In genomic region chr1:48470506-48470905, GRCh38 we compare ENCODE assay signal across 8 cellular contexts. TPM values are rescaled to one million over a fixed set of nuclear protein-coding genes. Genes with fewer than 3 reads are reported as not detected.
DNase-seq lines count a peak whose midpoint lies in the region; ATAC-seq lines count a peak whose summit lies in the region.

No MANE protein-coding gene starts in this region.

- H2BK120ac ChIP-seq in trophoblast cell (ENCODE audit: insufficient read depth, low read length, poor library complexity): no peak overlapping the region

- H3K36me3 ChIP-seq in duodenal mucosa (ENCODE audit: control insufficient read depth in 1 of 2, insufficient read depth in 2 of 2, low read length in 2 of 2) (no peaks in the 10 kb centered on the region), urinary bladder (ENCODE audit: insufficient read depth) (no peaks in the 10 kb centered on the region), trophoblast cell (ENCODE audit: control insufficient read depth in 1 of 2, insufficient read depth in 2 of 2, low read length in 2 of 2) (no peaks in the 10 kb centered on the region)

- H3K4me3 ChIP-seq in duodenal mucosa (ENCODE audit: low read depth in 1 of 2, low read length in 2 of 2) (peak overlapping the region; percentile 80 to 87), urinary bladder (ENCODE audit: low read depth, low read length) (peak overlapping the region; percentile 16), trophoblast cell (ENCODE audit: low read depth, low read length) (no peak overlapping the region)

- H3K4me2 ChIP-seq in trophoblast cell (ENCODE audit: low read length): no peak overlapping the region

- no peak overlapping the region for H3K18ac ChIP-seq in trophoblast cell (ENCODE audit: low read length)

- H2BK5ac ChIP-seq in trophoblast cell (ENCODE audit: low read depth, low read length, poor library complexity): no peak overlapping the region

- DNase-seq in AG08395 (ENCODE audit: low spot score) (peak; percentile 12), LHCN-M2 (ENCODE audit: low read depth) (peak; percentile 64), mucosa of gallbladder (ENCODE audit: low spot score) (peak; percentile 32), GM19238 (ENCODE audit: insufficient read length, low spot score) (no peak), trophoblast cell (no peak)

- H3K79me2 ChIP-seq in trophoblast cell (ENCODE audit: control insufficient read depth, insufficient read depth, low read length, poor library complexity): no peaks in the 10 kb centered on the region

- H3K4ac ChIP-seq in trophoblast cell (ENCODE audit: low read depth, low read length): no peak overlapping the region

- H4K12ac ChIP-seq in trophoblast cell (ENCODE audit: low read depth, low read length): no peak overlapping the region

- no peak overlapping the region for H3K23ac ChIP-seq in trophoblast cell (ENCODE audit: low read length)

- H4K91ac ChIP-seq in trophoblast cell (ENCODE audit: low read depth, low read length): no peak overlapping the region

- peaks cover 0 to 5% of the 10 kb centered on the region in 2 donors for H3K9me3 ChIP-seq in duodenal mucosa (ENCODE audit: control insufficient read depth in 1 of 2, low read length in 2 of 2)
- peaks cover under 1% of the 10 kb centered on the region for H3K9me3 ChIP-seq in trophoblast cell (ENCODE audit: insufficient read depth, low read depth, low read length)

- no peak overlapping the region for H3K14ac ChIP-seq in trophoblast cell (ENCODE audit: low read length)

- H2BK12ac ChIP-seq in trophoblast cell (ENCODE audit: low read length): no peak overlapping the region

- no peak for ATAC-seq in HG03439 (IDR thresholded peaks at IDR 0.05; ENCODE audit: unreplicated experiment)

- no peak overlapping the region for H4K8ac ChIP-seq in trophoblast cell (ENCODE audit: low read depth, low read length)

- no peak overlapping the region for H2AK5ac ChIP-seq in trophoblast cell (ENCODE audit: low read length)

- peak overlapping the region; percentile 22 to 30 for H3K9ac ChIP-seq in duodenal mucosa (ENCODE audit: low read depth in 1 of 2, low read length in 2 of 2)
- H3K9ac ChIP-seq in trophoblast cell (ENCODE audit: low read length): no peak overlapping the region

- H3K79me1 ChIP-seq in trophoblast cell (ENCODE audit: low read length): no peaks in the 10 kb centered on the region

- H2AFZ ChIP-seq in trophoblast cell (ENCODE audit: insufficient read depth, low read length, poor library complexity): no peak overlapping the region

- H3K27ac ChIP-seq in duodenal mucosa (ENCODE audit: low read depth, low read length): peak overlapping the region; percentile 26
- H3K27ac ChIP-seq in urinary bladder (ENCODE audit: low read depth): peak overlapping the region; percentile 79
- no peak overlapping the region for H3K27ac ChIP-seq in trophoblast cell (ENCODE audit: low read depth, low read length)

- 8% methylated on average over 6 of the region's 6 CpGs for WGBS in urinary bladder
- WGBS in trophoblast cell (ENCODE audit: extremely low coverage, insufficient coverage, insufficient read length): no CpG with 5 or more reads among the region's 6 CpGs

- H3K4me1 ChIP-seq in duodenal mucosa (ENCODE audit: control insufficient read depth in 1 of 2, insufficient read depth in 2 of 2, low read length in 2 of 2) (peaks cover 21 to 27% of the 10 kb centered on the region in 2 donors), urinary bladder (ENCODE audit: insufficient read depth) (no peaks in the 10 kb centered on the region), trophoblast cell (ENCODE audit: control insufficient read depth in 1 of 2, insufficient read depth in 2 of 2, low read length in 2 of 2) (peaks cover 2 to 6% of the 10 kb centered on the region in 2 experiments)

- H3K27me3 ChIP-seq in duodenal mucosa (ENCODE audit: control insufficient read depth in 1 of 2, insufficient read depth in 2 of 2, low read length in 2 of 2) (no peaks in the 10 kb centered on the region), trophoblast cell (ENCODE audit: insufficient read depth, low read length) (no peaks in the 10 kb centered on the region)

RNA-seq across cellular contexts. Expression of gene SPATA6, which starts 1.5 kb away (rescaled TPM):
- total RNA-seq in LHCN-M2 (2014; rRNA removed) (4.5 TPM in 2 replicates), mucosa of gallbladder (30.1 TPM), urinary bladder (63.2 TPM)
- 1.6 TPM for polyA plus RNA-seq in LHCN-M2 (2012)
- polyA plus RNA-seq in urinary bladder: 10.4 TPM
- polyA plus RNA-seq in trophoblast cell (2013): 1.7 and 1.8 TPM in 2 replicates

Comparison
In these comparisons a context has a peak if more than half of its experiments do, and no peak if none do; other contexts are left out.
1. DNase-seq: peak in AG08395 (single experiment), LHCN-M2 (single experiment) and mucosa of gallbladder (single experiment); none in GM19238 (single experiment) and trophoblast cell (0 of 2).